ENCODE assay signal across 11 cellular contexts in the genomic region with DNA sequence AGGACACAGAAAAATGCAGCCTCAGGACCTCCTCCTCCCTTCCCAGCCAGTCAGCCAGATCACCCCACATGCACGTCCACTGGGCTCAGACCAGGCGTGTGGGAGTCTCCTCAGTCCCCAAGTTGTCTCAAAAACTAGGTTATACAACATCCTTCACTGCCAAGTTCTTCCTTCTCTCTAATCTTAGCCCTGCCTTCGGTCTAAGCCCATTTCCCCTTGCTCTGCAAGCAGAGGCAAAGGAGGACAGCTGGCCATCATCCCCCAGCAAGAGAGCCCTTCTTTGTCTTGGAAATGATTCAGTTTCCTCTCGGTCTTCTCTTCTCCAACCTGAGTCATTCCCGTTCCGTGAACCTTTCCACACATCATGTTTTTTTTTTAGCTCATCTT. TPM values are rescaled to one million over a fixed set of nuclear protein-coding genes. Genes with fewer than 3 reads are reported as not detected.
DNase-seq lines count a peak whose midpoint lies in the region; ATAC-seq, FAIRE-seq and TF ChIP-seq lines count a peak whose summit lies in the region.
"Had no signal": no experiment of that assay in that cellular context is flagged by ENCODE, and none has a peak within 500 bp of the region (broad histone marks: within the 10 kb centered on the region; RNA-seq: fewer than 3 reads in every experiment).

No MANE protein-coding gene starts in this region.

- no peaks in the 10 kb centered on the region; a peak in 1 of 5 replicates for H3K4me1 ChIP-seq in K562 (replicated peaks in 1 of 2; ENCODE audit: control insufficient read depth in 2 of 2, insufficient read depth in 2 of 2, low read length in 2 of 2)
- H3K4me1 ChIP-seq in neural progenitor cell, result peaks cover 28% of the 10 kb centered on the region

- ATAC-seq in GM18909 (IDR thresholded peaks at IDR 0.05; ENCODE audit: poor library complexity, unreplicated experiment) (peak; percentile 15), HG03460 (IDR thresholded peaks at IDR 0.05; ENCODE audit: unreplicated experiment) (peak; percentile 20), K562 (peak; percentile 27; the same call in 1 of the 3 replicates), T-cell (replicated peaks in 1 of 4) (no peak)

- intact Hi-C loops in K562 (cut with micrococcal nuclease), result no loop called here

- H3K4me3 ChIP-seq in K562 (no peak overlapping the region), neural progenitor cell (no peak overlapping the region)

- H3K27ac Mint-ChIP-seq in neural progenitor cell, result peak overlapping the region; percentile 0
- no peak overlapping the region for H3K27ac Mint-ChIP-seq in T-cell
- H3K27ac Mint-ChIP-seq: stimulated activated naive CD8-positive, alpha-beta T cell treated with anti-CD3 and anti-CD28 coated beads, Interleukin-15, Interleukin-2, amounts not matched to agents 100 ng/mL and 50 ng/mL, for 24 hours; T-helper 2 cell treated with Interferon-gamma antibody and Interleukin-4, amounts not matched to agents 5 μg/mL and 100 μg/mL, for 36 hours had no signal

- H2AFZ ChIP-seq in K562 (ENCODE audit: low read depth, low read length) (no peak overlapping the region), neural progenitor cell (replicated peaks) (no peak overlapping the region)

- peaks cover 21% of the 10 kb centered on the region for H3K27me3 Mint-ChIP-seq in neural progenitor cell (ENCODE audit: insufficient read depth, low read depth)
- peaks cover 15 to 22% of the 10 kb centered on the region in 2 donors for H3K27me3 Mint-ChIP-seq in T-cell

- no peak for TF ChIP-seq EP300 in K562 (IDR thresholded peaks at IDR 0.05; ENCODE audit: low read length)

- H3K27ac ChIP-seq in K562 (ENCODE audit: extremely low read depth, low read depth, low read length) (no peak overlapping the region), neural progenitor cell (no peak overlapping the region)

- H3K79me2 ChIP-seq in K562 (ENCODE audit: control insufficient read depth, insufficient read depth, low read length) (no peaks in the 10 kb centered on the region), neural progenitor cell (ENCODE audit: low read depth) (no peaks in the 10 kb centered on the region)

- peak overlapping the region; percentile 20 for H3K4me3 Mint-ChIP-seq in neural progenitor cell
- no peak overlapping the region for H3K4me3 Mint-ChIP-seq in T-cell
- H3K4me3 Mint-ChIP-seq: stimulated activated naive CD8-positive, alpha-beta T cell treated with anti-CD3 and anti-CD28 coated beads, Interleukin-15, Interleukin-2, amounts not matched to agents 100 ng/mL and 50 ng/mL, for 24 hours; T-helper 2 cell treated with Interferon-gamma antibody and Interleukin-4, amounts not matched to agents 5 μg/mL and 100 μg/mL, for 36 hours had no signal

- DNase-seq in K562 (ENCODE audit: extremely low read depth in 1 of 4, low spot score in 3 of 4) (no peak), neural progenitor cell (ENCODE audit: low spot score) (no peak), T-cell (no peak), HT-29 (ENCODE audit: low spot score) (no peak), DMS 273 (lab: John Stamatoyannopoulos, UW; ENCODE audit: unreplicated experiment) (no peak)
- DNase-seq in activated CD4-positive, alpha-beta T cell treated with anti-CD3 and anti-CD28 coated beads, Interleukin-2, amount 50 U/mL, for 48 hours, result no peak

- H3K9me3 Mint-ChIP-seq in neural progenitor cell (no peaks in the 10 kb centered on the region), T-cell (no peaks in the 10 kb centered on the region)
- H3K9me3 Mint-ChIP-seq: stimulated activated naive CD8-positive, alpha-beta T cell treated with anti-CD3 and anti-CD28 coated beads, Interleukin-15, Interleukin-2, amounts not matched to agents 100 ng/mL and 50 ng/mL, for 24 hours; T-helper 2 cell treated with Interferon-gamma antibody and Interleukin-4, amounts not matched to agents 5 μg/mL and 100 μg/mL, for 36 hours had no signal

- no peak for TF ChIP-seq CTCF in K562 (IDR thresholded peaks at IDR 0.05 in 2 of 3, conservative IDR thresholded peaks at IDR 0.05 in 1 of 3; ENCODE audit: insufficient read depth in 2 of 3, low read depth in 1 of 3, low read length in 3 of 3)
- no peak for TF ChIP-seq CTCF in neural progenitor cell (IDR thresholded peaks at IDR 0.05)

- H3K9me1 ChIP-seq in K562 (ENCODE audit: control insufficient read depth, insufficient read depth, low read length), result no peaks in the 10 kb centered on the region

- CTCF ChIA-PET in K562 (lab: Yijun Ruan, JAX; ENCODE audit: low intra/inter-chr PET ratio) (no interaction called here), T-cell (lab: Charles Lee) (no interaction called here)

- no TSS peak for BruUV-seq in K562 (replicated peaks; lab: Mats Ljungman, UMichigan)

- no peak for FAIRE-seq in K562 (lab: Jason Lieb, UNC)
- FAIRE-seq: colon had no signal

- no peak for TF ChIP-seq POLR2A in K562 (conservative IDR thresholded peaks at IDR 0.05)

- no peaks in the 10 kb centered on the region for H3K9me3 ChIP-seq in K562 (replicated peaks; ENCODE audit: control insufficient read depth, insufficient read depth, low read depth, low read length)
- no peaks in the 10 kb centered on the region for H3K9me3 ChIP-seq in neural progenitor cell (ENCODE audit: low read depth)

- H4K20me1 ChIP-seq in K562 (replicated peaks; ENCODE audit: control insufficient read depth, insufficient read depth, low read length), result 0 out of 2 replicates have a peak, but pooled peaks cover 3% of the 10 kb centered on the region
- H4K20me1 ChIP-seq in neural progenitor cell (ENCODE audit: low read depth), result no peaks in the 10 kb centered on the region

- no peak for TF ChIP-seq RAD21 in K562 (CRISPR knock-in tag; conservative IDR thresholded peaks at IDR 0.05 in 1 of 2, IDR thresholded peaks at IDR 0.05 in 1 of 2)

- H3K4me2 ChIP-seq in K562 (ENCODE audit: insufficient read depth, low read length), result no peak overlapping the region
- H3K4me2 ChIP-seq in neural progenitor cell, result no peak overlapping the region

- H3K36me3 ChIP-seq in K562 (ENCODE audit: control insufficient read depth, insufficient read depth, low read length), result no peaks in the 10 kb centered on the region
- no peaks in the 10 kb centered on the region for H3K36me3 ChIP-seq in neural progenitor cell

- POLR2A ChIA-PET in K562 (lab: Yijun Ruan, JAX) (no interaction called here), T-cell (lab: Charles Lee) (no interaction called here)

- H3K9ac ChIP-seq in K562 (ENCODE audit: insufficient read depth in 1 of 2, low read depth in 2 of 2, low read length in 2 of 2), result no peak overlapping the region
- H3K9ac ChIP-seq in neural progenitor cell, result no peak overlapping the region

- no peaks in the 10 kb centered on the region for H3K36me3 Mint-ChIP-seq in neural progenitor cell
- H3K36me3 Mint-ChIP-seq in T-cell, result no peaks in the 10 kb centered on the region

- in situ Hi-C loops in K562 (cut with MboI), result no loop called here

- 0% methylated on average over 6 of the region's 6 CpGs for WGBS in K562 (ENCODE audit: insufficient coverage, low coverage, missing lambda C conversion rate)

- H3F3A ChIP-seq in neural progenitor cell (ENCODE audit: low read depth), result no peaks in the 10 kb centered on the region

- peaks cover 59% of the 10 kb centered on the region for H3K4me1 Mint-ChIP-seq in neural progenitor cell
- H3K4me1 Mint-ChIP-seq in T-cell, result peaks cover 11 to 31% (median 16%) of the 10 kb centered on the region in 3 donors

- H3K27me3 ChIP-seq in K562 (ENCODE audit: control insufficient read depth in 2 of 2, insufficient read depth in 2 of 2, low read length in 2 of 2) (peaks cover 26 to 61% of the 10 kb centered on the region in 2 experiments), neural progenitor cell (peaks cover 48% of the 10 kb centered on the region)

RNA-seq across cellular contexts. Expression of gene NRGN, which starts 14.0 kb away (rescaled TPM):
- total RNA-seq in K562 (2011; cell fraction: chromatin; rRNA removed; ENCODE audit: low replicate concordance), result 2.1 and 5.7 TPM in 2 replicates
- total RNA-seq in K562 (2011; cell fraction: nucleolus; rRNA removed), result 3.7 and 5.8 TPM in 2 replicates
- total RNA-seq in K562 (2011; cell fraction: nucleoplasm; rRNA removed), result 3.0 and 5.3 TPM in 2 replicates
- total RNA-seq in K562 (2014; rRNA removed), result 2.0 and 3.8 TPM in 2 replicates
- total RNA-seq in K562 (2014; rRNA removed; fragmentation: Illumina TruSeq; extraction: Trizol), result 0.29 and 0.61 TPM in 2 replicates
- 0.72 and 1.3 TPM in 2 replicates for total RNA-seq in K562 (2015; rRNA removed; fragmentation: Illumina TruSeq; extraction: Trizol)
- 6.8 and 7.8 TPM in 2 replicates for total RNA-seq in K562 (2021)
- polyA plus RNA-seq in K562 (2011; rRNA removed), result 3.4 and 4.1 TPM in 2 replicates
- 7.0 and 13.8 TPM in 2 replicates for polyA plus RNA-seq in K562 (2011; cell fraction: cytosol; rRNA removed)
- 13.0 and 27.2 TPM in 2 replicates for polyA plus RNA-seq in K562 (2011; cell fraction: nucleus; rRNA removed)
- 7.8 and 11.8 TPM in 2 replicates for polyA plus RNA-seq in K562 (2012)
- polyA plus RNA-seq in K562 (2014; fragmentation: Illumina TruSeq; extraction: Trizol), result 3.5 and 4.5 TPM in 2 replicates
- not detected for polyA plus RNA-seq in K562 (2014; fragmentation: Nextera tagmentation; extraction: Ambion mirVana)
- 3.2 and 5.7 TPM in 2 replicates for polyA plus RNA-seq in K562 (2014; rRNA removed)
- 0.33 and 1.2 TPM in 2 replicates for polyA minus RNA-seq in K562 (2011; rRNA and poly(A)+ RNA removed)
- polyA minus RNA-seq in K562 (2011; cell fraction: cytosol; rRNA and poly(A)+ RNA removed), result 1.4 and 3.2 TPM in 2 replicates
- polyA minus RNA-seq in K562 (2011; cell fraction: nucleus; rRNA and poly(A)+ RNA removed), result 2.0 and 5.9 TPM in 2 replicates
- 0.39 and 7.5 TPM in 2 replicates for total RNA-seq in neural progenitor cell (ENCODE audit: low replicate concordance)
- total RNA-seq in T-cell, result 10 to 100 TPM in 1 of 5 donors, 1 to 10 TPM in 1, under 1 TPM in 3; 0.26 to 11.0 (median 0.89) TPM
- 9.9 and 12.4 TPM in 2 replicates for total RNA-seq in HT-29 (2014; rRNA removed; shearing (Covaris generic))

RNA-seq across cellular contexts. Expression of gene VSIG2, which starts 26.3 kb away (rescaled TPM):
- not detected in 2 replicates for total RNA-seq in K562 (2011; cell fraction: chromatin; rRNA removed; ENCODE audit: low replicate concordance)
- not detected in 2 replicates for total RNA-seq in K562 (2011; cell fraction: nucleolus; rRNA removed)
- total RNA-seq in K562 (2011; cell fraction: nucleoplasm; rRNA removed), result not detected in 2 replicates
- not detected in 2 replicates for total RNA-seq in K562 (2014; rRNA removed)
- total RNA-seq in K562 (2014; rRNA removed; fragmentation: Illumina TruSeq; extraction: Trizol), result not detected in 2 replicates
- total RNA-seq in K562 (2015; rRNA removed; fragmentation: Illumina TruSeq; extraction: Trizol), result not detected in 2 replicates
- total RNA-seq in K562 (2021), result not detected in 2 replicates
- polyA plus RNA-seq in K562 (2011; rRNA removed), result not detected in 2 replicates
- polyA plus RNA-seq in K562 (2011; cell fraction: cytosol; rRNA removed), result 0.06 TPM in 1 of 2 replicates, not detected in the other
- polyA plus RNA-seq in K562 (2011; cell fraction: nucleus; rRNA removed), result not detected in 2 replicates
- polyA plus RNA-seq in K562 (2012), result 0.11 and 0.17 TPM in 2 replicates
- not detected in 2 replicates for polyA plus RNA-seq in K562 (2014; fragmentation: Illumina TruSeq; extraction: Trizol)
- polyA plus RNA-seq in K562 (2014; fragmentation: Nextera tagmentation; extraction: Ambion mirVana), result not detected
- polyA plus RNA-seq in K562 (2014; rRNA removed), result not detected in 2 replicates
- polyA minus RNA-seq in K562 (2011; rRNA and poly(A)+ RNA removed), result not detected in 2 replicates
- polyA minus RNA-seq in K562 (2011; cell fraction: cytosol; rRNA and poly(A)+ RNA removed), result not detected in 2 replicates
- not detected in 2 replicates for polyA minus RNA-seq in K562 (2011; cell fraction: nucleus; rRNA and poly(A)+ RNA removed)
- not detected in 2 replicates for total RNA-seq in neural progenitor cell (ENCODE audit: low replicate concordance)
- 1 to 10 TPM in 2 of 5 donors, under 1 TPM in 3; 0.66 to 1.6 (median 0.98) TPM for total RNA-seq in T-cell
- total RNA-seq in HT-29 (2014; rRNA removed; shearing (Covaris generic)), result 137 and 149 TPM in 2 replicates

RNA-seq across cellular contexts. Expression of gene ESAM, which starts 36.4 kb away (rescaled TPM):
- total RNA-seq in K562 (2011; cell fraction: chromatin; rRNA removed; ENCODE audit: low replicate concordance), result 0.74 and 2.0 TPM in 2 replicates
- 1.6 and 1.8 TPM in 2 replicates for total RNA-seq in K562 (2011; cell fraction: nucleolus; rRNA removed)
- 1.2 and 2.9 TPM in 2 replicates for total RNA-seq in K562 (2011; cell fraction: nucleoplasm; rRNA removed)
- total RNA-seq in K562 (2014; rRNA removed) (0.14 and 0.29 TPM in 2 replicates), K562 (2014; rRNA removed; fragmentation: Illumina TruSeq; extraction: Trizol) (0.18 and 0.22 TPM in 2 replicates), K562 (2015; rRNA removed; fragmentation: Illumina TruSeq; extraction: Trizol) (0.15 and 0.22 TPM in 2 replicates), K562 (2021) (0.36 and 0.91 TPM in 2 replicates), neural progenitor cell (ENCODE audit: low replicate concordance) (0.26 and 0.81 TPM in 2 replicates), T-cell (1 to 10 TPM; 1.2 to 3.5 (median 2.5) TPM)
- polyA plus RNA-seq in K562 (2011; rRNA removed) (0.47 and 1.1 TPM in 2 replicates), K562 (2014; fragmentation: Illumina TruSeq; extraction: Trizol) (0.65 and 0.90 TPM in 2 replicates), K562 (2014; fragmentation: Nextera tagmentation; extraction: Ambion mirVana) (under 1 TPM; 0.06 to 0.08 TPM), K562 (2014; rRNA removed) (0.22 and 1.5 TPM in 2 replicates)
- polyA plus RNA-seq in K562 (2011; cell fraction: cytosol; rRNA removed), result 0.31 and 1.9 TPM in 2 replicates
- polyA plus RNA-seq in K562 (2011; cell fraction: nucleus; rRNA removed), result 1.1 and 4.0 TPM in 2 replicates
- 0.70 and 2.0 TPM in 2 replicates for polyA plus RNA-seq in K562 (2012)
- polyA minus RNA-seq in K562 (2011; rRNA and poly(A)+ RNA removed), result 0.24 and 0.60 TPM in 2 replicates
- 0.57 and 1.3 TPM in 2 replicates for polyA minus RNA-seq in K562 (2011; cell fraction: cytosol; rRNA and poly(A)+ RNA removed)
- polyA minus RNA-seq in K562 (2011; cell fraction: nucleus; rRNA and poly(A)+ RNA removed), result 0.44 and 0.54 TPM in 2 replicates
- total RNA-seq in HT-29 (2014; rRNA removed; shearing (Covaris generic)), result 31.1 and 38.2 TPM in 2 replicates

RNA-seq across cellular contexts. Expression of gene SPA17, which starts 52.0 kb away (rescaled TPM):
- 0.74 and 3.1 TPM in 2 replicates for total RNA-seq in K562 (2011; cell fraction: chromatin; rRNA removed; ENCODE audit: low replicate concordance)
- total RNA-seq in K562 (2011; cell fraction: nucleolus; rRNA removed), result 2.0 and 4.2 TPM in 2 replicates
- total RNA-seq in K562 (2011; cell fraction: nucleoplasm; rRNA removed), result 0.59 and 1.7 TPM in 2 replicates
- total RNA-seq in K562 (2014; rRNA removed) (6.8 and 10.6 TPM in 2 replicates), K562 (2014; rRNA removed; fragmentation: Illumina TruSeq; extraction: Trizol) (16.7 and 19.6 TPM in 2 replicates), K562 (2015; rRNA removed; fragmentation: Illumina TruSeq; extraction: Trizol) (15.9 and 16.1 TPM in 2 replicates), K562 (2021) (5.7 and 6.0 TPM in 2 replicates), neural progenitor cell (ENCODE audit: low replicate concordance) (53.3 and 67.2 TPM in 2 replicates), T-cell (under 1 TPM; 0.28 to 0.92 (median 0.59) TPM)
- polyA plus RNA-seq in K562 (2011; rRNA removed) (9.4 and 19.3 TPM in 2 replicates), K562 (2014; fragmentation: Illumina TruSeq; extraction: Trizol) (19.2 and 19.5 TPM in 2 replicates), K562 (2014; fragmentation: Nextera tagmentation; extraction: Ambion mirVana) (1 to 10 TPM; 9.0 to 9.9 TPM), K562 (2014; rRNA removed) (12.6 and 14.0 TPM in 2 replicates)
- polyA plus RNA-seq in K562 (2011; cell fraction: cytosol; rRNA removed), result 1.9 and 2.5 TPM in 2 replicates
- polyA plus RNA-seq in K562 (2011; cell fraction: nucleus; rRNA removed), result 1.7 and 3.6 TPM in 2 replicates
- polyA plus RNA-seq in K562 (2012), result 13.7 and 14.0 TPM in 2 replicates
- polyA minus RNA-seq in K562 (2011; rRNA and poly(A)+ RNA removed), result 3.3 and 6.7 TPM in 2 replicates
- polyA minus RNA-seq in K562 (2011; cell fraction: cytosol; rRNA and poly(A)+ RNA removed), result 1.5 and 2.9 TPM in 2 replicates
- 3.2 and 5.4 TPM in 2 replicates for polyA minus RNA-seq in K562 (2011; cell fraction: nucleus; rRNA and poly(A)+ RNA removed)
- 2.9 and 7.2 TPM in 2 replicates for total RNA-seq in HT-29 (2014; rRNA removed; shearing (Covaris generic))

RNA-seq across cellular contexts. Expression of gene SIAE, which starts 52.2 kb away (rescaled TPM):
- total RNA-seq in K562 (2011; cell fraction: chromatin; rRNA removed; ENCODE audit: low replicate concordance), result 7.3 and 8.2 TPM in 2 replicates
- 6.0 and 6.1 TPM in 2 replicates for total RNA-seq in K562 (2011; cell fraction: nucleolus; rRNA removed)
- 9.2 and 10.1 TPM in 2 replicates for total RNA-seq in K562 (2011; cell fraction: nucleoplasm; rRNA removed)
- total RNA-seq in K562 (2014; rRNA removed) (1.7 and 2.4 TPM in 2 replicates), K562 (2014; rRNA removed; fragmentation: Illumina TruSeq; extraction: Trizol) (3.7 and 3.8 TPM in 2 replicates), K562 (2015; rRNA removed; fragmentation: Illumina TruSeq; extraction: Trizol) (2.6 and 3.4 TPM in 2 replicates), K562 (2021) (5.4 and 7.5 TPM in 2 replicates), neural progenitor cell (ENCODE audit: low replicate concordance) (3.6 and 4.9 TPM in 2 replicates), T-cell (1 to 10 TPM; 3.7 to 9.7 (median 6.2) TPM)
- polyA plus RNA-seq in K562 (2011; rRNA removed) (7.9 and 9.6 TPM in 2 replicates), K562 (2014; fragmentation: Illumina TruSeq; extraction: Trizol) (5.6 and 6.4 TPM in 2 replicates), K562 (2014; fragmentation: Nextera tagmentation; extraction: Ambion mirVana) (1 to 10 TPM in 1 of 2 experiments, under 1 TPM in 1; 0.89 to 1.2 TPM), K562 (2014; rRNA removed) (4.1 and 6.7 TPM in 2 replicates)
- 6.0 and 6.8 TPM in 2 replicates for polyA plus RNA-seq in K562 (2011; cell fraction: cytosol; rRNA removed)
- 5.3 and 6.7 TPM in 2 replicates for polyA plus RNA-seq in K562 (2011; cell fraction: nucleus; rRNA removed)
- polyA plus RNA-seq in K562 (2012), result 6.6 and 7.8 TPM in 2 replicates
- 8.1 and 8.2 TPM in 2 replicates for polyA minus RNA-seq in K562 (2011; rRNA and poly(A)+ RNA removed)
- polyA minus RNA-seq in K562 (2011; cell fraction: cytosol; rRNA and poly(A)+ RNA removed), result 2.3 and 3.3 TPM in 2 replicates
- polyA minus RNA-seq in K562 (2011; cell fraction: nucleus; rRNA and poly(A)+ RNA removed), result 1.2 and 2.6 TPM in 2 replicates
- total RNA-seq in HT-29 (2014; rRNA removed; shearing (Covaris generic)), result 6.8 and 6.9 TPM in 2 replicates

Comparison
In these comparisons a context has a peak if more than half of its experiments do, and no peak if none do; other contexts are left out.
1. ATAC-seq: peak in GM18909 (single experiment), HG03460 (single experiment) and K562 (single experiment); none in T-cell (0 of 4).
2. RNA of gene VSIG2, which starts 26.3 kb away (total RNA-seq): 137 to 149 TPM in HT-29; 0.66 to 1.6 TPM in T-cell, not detected in K562 and not detected in neural progenitor cell; every median in the first group is over 10 times any median in the second.